17 cellular contexts compared by ENCODE assay signal in the genomic region with DNA sequence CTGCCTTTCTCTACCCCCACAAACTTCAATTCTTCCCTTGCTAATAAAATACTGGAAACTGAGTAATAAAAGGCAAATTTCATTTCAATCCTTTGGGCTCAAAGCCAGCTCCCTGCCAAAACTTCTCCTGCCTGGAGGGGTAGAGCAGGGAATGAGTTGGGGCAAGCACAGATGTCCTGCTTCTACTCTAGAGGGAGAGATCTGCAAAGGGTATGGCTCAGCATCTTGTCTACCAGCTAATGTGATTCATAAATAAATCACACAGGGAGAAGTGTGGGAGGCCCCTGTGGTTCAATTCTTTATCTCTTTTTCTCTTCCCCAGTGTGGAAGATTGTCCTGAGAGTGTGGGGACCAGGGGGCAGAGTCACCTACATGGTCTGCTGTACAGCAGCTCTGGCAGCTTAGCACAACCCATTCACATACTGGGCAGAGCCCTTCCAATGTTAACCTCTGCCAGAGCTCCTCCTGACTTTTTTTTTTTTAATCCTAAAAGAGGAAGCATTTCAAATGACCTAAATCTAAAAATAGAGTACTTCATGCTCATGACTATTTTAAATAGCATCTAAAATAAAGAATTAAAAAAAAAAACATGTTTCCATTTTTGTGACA.
DNase-seq lines count a peak whose midpoint lies in the region; ATAC-seq, FAIRE-seq and TF ChIP-seq lines count a peak whose summit lies in the region.
"Had no signal": no experiment of that assay in that cellular context is flagged by ENCODE, and none has a peak within 500 bp of the region (broad histone marks: within the 10 kb centered on the region; RNA-seq: fewer than 3 reads in every experiment).

No MANE protein-coding gene starts in this region.

- peak overlapping the region; percentile 35 to 69 (median 53) for H3K4me2 ChIP-seq in BLaER1 treated with 17β-estradiol and CSF1 and Interleukin-3, amounts not matched to agents 10 nM and 100 nM

- no peaks in the 10 kb centered on the region for H4K20me1 ChIP-seq in BLaER1 treated with 17β-estradiol and CSF1 and Interleukin-3, amounts not matched to agents 10 nM and 100 nM

- H3K27ac Mint-ChIP-seq in T-helper 17 cell: no peak overlapping the region
- H3K27ac Mint-ChIP-seq: B cell; CD8-positive, alpha-beta T cell had no signal

- DNase-seq in NCI-H226 (peak; percentile 13), bronchial epithelial cell (ENCODE audit: low read depth) (peak; percentile 25), right cardiac atrium (no peak), NCI-H146 (lab: John Stamatoyannopoulos, UW) (no peak), T-helper 17 cell (no peak), HuH-7 (ENCODE audit: low spot score) (no peak)
- DNase-seq: CD8-positive, alpha-beta T cell; H7; MM.1S; NCI-H1436; NCI-H345; NCI-H774; SJCRH30 had no signal

- ATAC-seq in right cardiac atrium (peak; percentile 49 to 71), T-helper 17 cell (no peak), HG02885 (IDR thresholded peaks at IDR 0.05; ENCODE audit: poor library complexity, unreplicated experiment) (no peak)
- ATAC-seq: CD8-positive, alpha-beta T cell; HepG2 had no signal

- H3K9ac ChIP-seq in BLaER1 treated with 17β-estradiol and CSF1 and Interleukin-3, amounts not matched to agents 10 nM and 100 nM: no peak overlapping the region

- no peaks in the 10 kb centered on the region for H3K36me3 Mint-ChIP-seq in T-helper 17 cell (ENCODE audit: low read depth)
- H3K36me3 Mint-ChIP-seq: CD8-positive, alpha-beta T cell had no signal

- peaks cover 0 to 1% (median 0%) of the 10 kb centered on the region in 11 experiments; a peak in 1 of 22 replicates for H3K9me3 ChIP-seq in BLaER1 treated with 17β-estradiol and CSF1 and Interleukin-3, amounts not matched to agents 10 nM and 100 nM (replicated peaks in 1 of 11)
- H3K9me3 ChIP-seq in right cardiac atrium (ENCODE audit: control insufficient read depth, low read length) (no peaks in the 10 kb centered on the region), T-helper 17 cell (ENCODE audit: control insufficient read depth, low read length, poor library complexity, severe bottlenecking) (no peaks in the 10 kb centered on the region)
- H3K9me3 ChIP-seq: SJCRH30 had no signal

- no peak overlapping the region; a peak in 1 of 22 replicates for H3K27ac ChIP-seq in BLaER1 treated with 17β-estradiol and CSF1 and Interleukin-3, amounts not matched to agents 10 nM and 100 nM
- no peak overlapping the region for H3K27ac ChIP-seq in right cardiac atrium (ENCODE audit: low read length)
- H3K27ac ChIP-seq: SJCRH30 had no signal

- no peaks in the 10 kb centered on the region for H3K36me3 ChIP-seq in BLaER1 treated with 17β-estradiol and CSF1 and Interleukin-3, amounts not matched to agents 10 nM and 100 nM
- no peaks in the 10 kb centered on the region for H3K36me3 ChIP-seq in bronchial epithelial cell (ENCODE audit: control insufficient read depth, insufficient read depth, low read length)
- H3K36me3 ChIP-seq: SJCRH30 had no signal

- peaks cover 10 to 28% (median 17%) of the 10 kb centered on the region in 10 experiments for H3K4me1 ChIP-seq in BLaER1 treated with 17β-estradiol and CSF1 and Interleukin-3, amounts not matched to agents 10 nM and 100 nM
- no peaks in the 10 kb centered on the region for H3K4me1 ChIP-seq in right cardiac atrium (ENCODE audit: control insufficient read depth, insufficient read depth, low read length)
- H3K4me1 ChIP-seq: SJCRH30 had no signal

- H3K4me3 ChIP-seq in BLaER1 treated with 17β-estradiol and CSF1 and Interleukin-3, amounts not matched to agents 10 nM and 100 nM: no peak overlapping the region
- H3K4me3 ChIP-seq in bronchial epithelial cell (ENCODE audit: low read depth, low read length) (no peak overlapping the region), right cardiac atrium (ENCODE audit: low read length) (no peak overlapping the region)
- H3K4me3 ChIP-seq: SJCRH30 had no signal

- intact Hi-C loops in right cardiac atrium (cut with DNase I): no loop called here

- H3K27me3 Mint-ChIP-seq in T-helper 17 cell: no peaks in the 10 kb centered on the region
- H3K27me3 Mint-ChIP-seq: B cell had no signal

- no peaks in the 10 kb centered on the region for H3K27me3 ChIP-seq in BLaER1 treated with 17β-estradiol and CSF1 and Interleukin-3, amounts not matched to agents 10 nM and 100 nM
- H3K27me3 ChIP-seq in bronchial epithelial cell (ENCODE audit: control insufficient read depth, insufficient read depth, low read length): no peaks in the 10 kb centered on the region
- H3K27me3 ChIP-seq in right cardiac atrium (ENCODE audit: control insufficient read depth, insufficient read depth): no peaks in the 10 kb centered on the region
- H3K27me3 ChIP-seq: SJCRH30 had no signal

- FAIRE-seq in bronchial epithelial cell (lab: Jason Lieb, UNC): no peak
- FAIRE-seq: HepG2 had no signal

- H3K4me3 Mint-ChIP-seq in T-helper 17 cell: no peak overlapping the region
- H3K4me3 Mint-ChIP-seq: B cell; CD8-positive, alpha-beta T cell had no signal

- no peak for TF ChIP-seq CTCF in bronchial epithelial cell (IDR thresholded peaks at IDR 0.05; ENCODE audit: insufficient read depth, low read length, severe bottlenecking)

- no peaks in the 10 kb centered on the region for H3K4me1 Mint-ChIP-seq in T-helper 17 cell

Comparison
In these comparisons a context has a peak if more than half of its experiments do, and no peak if none do; other contexts are left out.
1. DNase-seq: peak in NCI-H226 (single experiment) and bronchial epithelial cell (single experiment); none in right cardiac atrium (0 of 3), NCI-H146 (single experiment), T-helper 17 cell (0 of 3) and HuH-7 (single experiment).
2. ATAC-seq: peak in right cardiac atrium (2 of 2); none in T-helper 17 cell (single experiment) and HG02885 (single experiment).